Comparison of ENCODE assay signal across 14 cellular contexts in the genomic region with DNA sequence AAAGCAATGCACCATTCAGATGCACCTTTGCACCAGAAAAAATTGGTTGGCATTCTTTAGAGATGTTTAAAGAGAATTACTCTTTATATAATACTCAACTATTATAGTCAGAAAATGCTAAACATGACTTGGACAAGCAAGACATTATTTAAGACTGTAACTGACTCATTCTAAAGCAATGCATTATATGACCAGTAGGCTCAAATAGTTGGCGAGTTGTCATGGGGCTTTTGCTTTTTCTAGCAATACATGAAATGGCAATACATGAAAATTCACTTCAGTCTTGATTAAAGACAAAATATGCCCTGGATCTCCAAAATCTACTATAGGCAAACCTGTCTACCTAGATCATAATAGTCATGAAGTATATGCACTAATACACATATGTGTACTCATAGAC.
DNase-seq lines count a peak whose midpoint lies in the region; ATAC-seq, FAIRE-seq and TF ChIP-seq lines count a peak whose summit lies in the region.
"Had no signal": no experiment of that assay in that cellular context is flagged by ENCODE, and none has a peak within 500 bp of the region (broad histone marks: within the 10 kb centered on the region; RNA-seq: fewer than 3 reads in every experiment).

No MANE protein-coding gene starts in this region.

- H3K27me3 Mint-ChIP-seq in astrocyte (ENCODE audit: low read depth, unreplicated experiment) (no peaks in the 10 kb centered on the region), T-helper 17 cell (no peaks in the 10 kb centered on the region)
- H3K27me3 Mint-ChIP-seq: central memory CD8-positive, alpha-beta T cell had no signal

- no peaks in the 10 kb centered on the region for H3K9me2 ChIP-seq in MM.1S (replicated peaks; ENCODE audit: insufficient read depth, low read length)

- peak overlapping the region; percentile 56 for H3K27ac Mint-ChIP-seq in astrocyte (ENCODE audit: unreplicated experiment)
- no peak overlapping the region for H3K27ac Mint-ChIP-seq in T-helper 17 cell

- H3K4me1 Mint-ChIP-seq in astrocyte (ENCODE audit: low read depth, unreplicated experiment) (peaks cover 8% of the 10 kb centered on the region), T-helper 17 cell (no peaks in the 10 kb centered on the region)
- H3K4me1 Mint-ChIP-seq: central memory CD8-positive, alpha-beta T cell had no signal

- no peaks in the 10 kb centered on the region for H3K9me3 ChIP-seq in astrocyte (ENCODE audit: insufficient read depth, low read depth, low read length)
- no peaks in the 10 kb centered on the region for H3K9me3 ChIP-seq in Peyer's patch
- no peaks in the 10 kb centered on the region for H3K9me3 ChIP-seq in T-helper 17 cell (ENCODE audit: control insufficient read depth, low read length, poor library complexity, severe bottlenecking)
- H3K9me3 ChIP-seq in MM.1S (replicated peaks; ENCODE audit: insufficient read depth, low read length), result no peaks in the 10 kb centered on the region

- no peak overlapping the region for H3K9ac ChIP-seq in astrocyte (ENCODE audit: low read length)
- no peak overlapping the region for H3K9ac ChIP-seq in MM.1S (ENCODE audit: low read length)

- ATAC-seq in foreskin keratinocyte (peak; percentile 79), T-helper 17 cell (no peak)
- ATAC-seq: esophagus mucosa had no signal

- H3K4me3 ChIP-seq in ACC112 (ENCODE audit: low read depth, low read length) (peak overlapping the region; percentile 18; the same call in 1 of the 2 replicates), HFF-Myc (replicated peaks; ENCODE audit: low read depth, low read length) (no peak overlapping the region), astrocyte (ENCODE audit: insufficient read depth, low read depth, low read length) (no peak overlapping the region), Peyer's patch (no peak overlapping the region), MM.1S (ENCODE audit: low read length) (no peak overlapping the region)

- H3K36me3 ChIP-seq in ACC112 (ENCODE audit: insufficient read depth, low read length) (no peaks in the 10 kb centered on the region), astrocyte (ENCODE audit: insufficient read depth, low read length) (no peaks in the 10 kb centered on the region), Peyer's patch (no peaks in the 10 kb centered on the region), MM.1S (replicated peaks; ENCODE audit: insufficient read depth, low read length) (no peaks in the 10 kb centered on the region)

- H4K20me1 ChIP-seq in astrocyte (ENCODE audit: insufficient read depth, low read length) (no peaks in the 10 kb centered on the region), MM.1S (ENCODE audit: insufficient read depth, low read length) (no peaks in the 10 kb centered on the region)

- H3K9me3 Mint-ChIP-seq in astrocyte (ENCODE audit: unreplicated experiment), result no peaks in the 10 kb centered on the region

- H3K27ac ChIP-seq in ACC112 (ENCODE audit: low read depth, low read length) (no peak overlapping the region), astrocyte (ENCODE audit: low read depth, low read length) (no peak overlapping the region), foreskin keratinocyte (no peak overlapping the region), Peyer's patch (no peak overlapping the region), MM.1S (ENCODE audit: low read length) (no peak overlapping the region)

- H3K4me2 ChIP-seq in astrocyte (ENCODE audit: low read length), result peak overlapping the region; percentile 24
- H3K4me2 ChIP-seq in MM.1S (ENCODE audit: low read depth, low read length), result no peak overlapping the region

- no peaks in the 10 kb centered on the region for H3F3A ChIP-seq in MM.1S (ENCODE audit: insufficient read depth, low read length)

- FAIRE-seq in astrocyte (lab: Jason Lieb, UNC), result peak; percentile 82
- FAIRE-seq: A204.1 had no signal

- TF ChIP-seq POLR2A in Peyer's patch (IDR thresholded peaks at IDR 0.05), result no peak

- H3K27me3 ChIP-seq in ACC112 (ENCODE audit: insufficient read depth, low read length) (no peaks in the 10 kb centered on the region), astrocyte (ENCODE audit: insufficient read depth, low read length) (no peaks in the 10 kb centered on the region), foreskin keratinocyte (no peaks in the 10 kb centered on the region), Peyer's patch (no peaks in the 10 kb centered on the region), MM.1S (replicated peaks; ENCODE audit: insufficient read depth, low read length) (no peaks in the 10 kb centered on the region)

- H3K36me3 Mint-ChIP-seq in astrocyte (ENCODE audit: low read depth, unreplicated experiment), result no peaks in the 10 kb centered on the region
- H3K36me3 Mint-ChIP-seq in T-helper 17 cell (ENCODE audit: low read depth), result no peaks in the 10 kb centered on the region

- H2AFZ ChIP-seq in ACC112 (ENCODE audit: low read length, unreplicated experiment), result no peak overlapping the region
- no peak overlapping the region for H2AFZ ChIP-seq in astrocyte (ENCODE audit: low read depth, low read length)
- H2AFZ ChIP-seq in MM.1S (ENCODE audit: low read length), result no peak overlapping the region

- H3K4me1 ChIP-seq in ACC112 (ENCODE audit: control insufficient read depth, insufficient read depth, low read length, unreplicated experiment) (peaks cover 15% of the 10 kb centered on the region), astrocyte (ENCODE audit: insufficient read depth, low read length) (no peaks in the 10 kb centered on the region), foreskin keratinocyte (no peaks in the 10 kb centered on the region), Peyer's patch (no peaks in the 10 kb centered on the region), MM.1S (ENCODE audit: low read length) (no peaks in the 10 kb centered on the region)

- H3K79me2 ChIP-seq in ACC112 (ENCODE audit: control insufficient read depth, insufficient read depth, low read length, unreplicated experiment) (no peaks in the 10 kb centered on the region), astrocyte (ENCODE audit: insufficient read depth, low read length) (no peaks in the 10 kb centered on the region), MM.1S (ENCODE audit: low read length) (no peaks in the 10 kb centered on the region)

- TF ChIP-seq CTCF in HFF-Myc (IDR thresholded peaks at IDR 0.05; ENCODE audit: low read depth, low read length, missing control alignments), result no peak
- TF ChIP-seq CTCF in astrocyte (IDR thresholded peaks at IDR 0.05; ENCODE audit: insufficient read depth, low read depth, low read length), result peak; percentile 21
- TF ChIP-seq CTCF in foreskin keratinocyte (conservative IDR thresholded peaks at IDR 0.05), result no peak
- no peak for TF ChIP-seq CTCF in Peyer's patch (IDR thresholded peaks at IDR 0.05)
- no peak for TF ChIP-seq CTCF in MM.1S (IDR thresholded peaks at IDR 0.05; ENCODE audit: low read length)

- DNase-seq in HFF-Myc (ENCODE audit: extremely low read depth, low read depth) (peak; percentile 10), astrocyte (ENCODE audit: low read depth) (peak; percentile 74), foreskin keratinocyte (peak; percentile 30 to 64), Peyer's patch (no peak), T-helper 17 cell (no peak), MM.1S (no peak)
- DNase-seq in stimulated activated naive CD4-positive, alpha-beta T cell (lab: John Stamatoyannopoulos, UW), result no peak
- DNase-seq: NCI-H1694 treated with DMSO at 0.1 percent for 48 hours, NCI-H748 treated with DMSO at 0.1 percent for 48 hours, SHP77 treated with DMSO at 0.1 percent for 48 hours had no signal

- H3K4me3 Mint-ChIP-seq in astrocyte (ENCODE audit: unreplicated experiment) (no peak overlapping the region), T-helper 17 cell (no peak overlapping the region)
- H3K4me3 Mint-ChIP-seq: central memory CD8-positive, alpha-beta T cell had no signal

Comparison
In these comparisons a context has a peak if more than half of its experiments do, and no peak if none do; other contexts are left out.
1. DNase-seq: peak in HFF-Myc (single experiment), astrocyte (single experiment) and foreskin keratinocyte (2 of 2); none in Peyer's patch (0 of 3), T-helper 17 cell (0 of 3), MM.1S (single experiment) and stimulated activated naive CD4-positive, alpha-beta T cell (0 of 6).